Comparison of ENCODE assay signal across 26 cellular contexts in the genomic region with DNA sequence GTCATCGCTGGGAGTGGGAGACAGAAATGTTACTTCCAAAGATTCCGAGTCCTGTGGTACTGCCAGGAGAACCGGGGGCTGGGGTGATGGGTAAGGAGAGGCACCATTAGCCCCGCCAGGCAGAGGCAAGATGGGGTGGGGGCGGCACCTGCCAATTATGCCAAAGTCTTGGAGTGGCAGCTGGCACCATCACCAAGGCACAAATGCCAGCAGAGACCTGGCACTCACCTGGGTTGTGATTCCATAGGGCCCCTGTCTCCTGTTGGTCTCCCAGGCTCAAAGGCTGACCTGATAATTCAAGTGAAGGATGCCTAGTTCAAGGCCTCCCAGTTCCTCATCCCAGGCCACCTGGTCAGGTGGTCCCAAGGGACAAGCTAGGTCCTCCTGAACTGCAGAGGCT. TPM values are rescaled to one million over a fixed set of nuclear protein-coding genes. Genes with fewer than 3 reads are reported as not detected.
"Had no signal": no experiment of that assay in that cellular context is flagged by ENCODE, and none has a peak within 500 bp of the region (broad histone marks: within the 10 kb centered on the region; RNA-seq: fewer than 3 reads in every experiment).

No MANE protein-coding gene starts in this region.

- H3K4me3 ChIP-seq: cardiac muscle cell, PC-9, SJSA1 had no signal

- H3K27ac Mint-ChIP-seq: activated B cell treated with CpG ODN at 0.5 μM for 24 hours; activated CD4-positive, alpha-beta T cell treated with anti-CD3 and anti-CD28 coated beads, Interleukin-2, amount 10 ng/mL, durations not matched to agents 24 days and 14 days; activated CD8-positive, alpha-beta memory T cell treated with anti-CD3 and anti-CD28 coated beads, Interleukin-2, amount 10 ng/mL, durations not matched to agents 7 days and 5 days; activated naive CD4-positive, alpha-beta T cell treated with anti-CD3 and anti-CD28 coated beads, Interleukin-2, amount 50 U/mL, for 72 hours; activated naive CD8-positive, alpha-beta T cell treated with anti-CD3 and anti-CD28 coated beads, Interleukin-2, amount 50 U/mL, for 24 hours; activated T-cell treated with anti-CD3 and anti-CD28 coated beads, Interleukin-2, amount 50 U/mL, for 24 hours; activated T-helper 1 cell treated with anti-CD3 and anti-CD28 coated beads, Interleukin-12 subunit alpha, Interleukin-12 subunit beta, Interleukin-2, Interleukin-4 antibody, amounts not matched to agents 30 ng/mL and 10 ng/mL and 1 ng/mL, durations not matched to agents 14 hours and 24 hours and 36 hours had no signal

- H3K27me3 Mint-ChIP-seq: activated naive CD8-positive, alpha-beta T cell treated with anti-CD3 and anti-CD28 coated beads, Interleukin-2, amount 50 U/mL, for 24 hours had no signal

- H3K36me3 Mint-ChIP-seq: activated CD8-positive, alpha-beta memory T cell treated with anti-CD3 and anti-CD28 coated beads, Interleukin-2, amount 10 ng/mL, durations not matched to agents 7 days and 5 days; activated naive CD4-positive, alpha-beta T cell treated with anti-CD3 and anti-CD28 coated beads, Interleukin-2, amount 50 U/mL, for 72 hours had no signal

- H3K27me3 ChIP-seq: brain microvascular endothelial cell, cardiac muscle cell, SJSA1 had no signal

- H3K27ac ChIP-seq: brain microvascular endothelial cell, cardiac muscle cell, PC-9, SJSA1 had no signal

- H3K36me3 ChIP-seq: brain microvascular endothelial cell, cardiac muscle cell had no signal

- H3K9me3 Mint-ChIP-seq: activated B cell treated with CpG ODN at 0.5 μM for 24 hours; activated CD4-positive, alpha-beta T cell treated with anti-CD3 and anti-CD28 coated beads, Interleukin-2, amount 10 ng/mL, durations not matched to agents 24 days and 14 days; activated naive CD4-positive, alpha-beta T cell treated with anti-CD3 and anti-CD28 coated beads, Interleukin-2, amount 50 U/mL, for 72 hours; activated naive CD8-positive, alpha-beta T cell treated with anti-CD3 and anti-CD28 coated beads, Interleukin-2, amount 50 U/mL, for 24 hours; activated T-cell treated with anti-CD3 and anti-CD28 coated beads, Interleukin-2, amount 50 U/mL, for 24 hours; activated T-helper 1 cell treated with anti-CD3 and anti-CD28 coated beads, Interleukin-12 subunit alpha, Interleukin-12 subunit beta, Interleukin-2, Interleukin-4 antibody, amounts not matched to agents 30 ng/mL and 10 ng/mL and 1 ng/mL, durations not matched to agents 14 hours and 24 hours and 36 hours had no signal

- H3K4me3 Mint-ChIP-seq: activated B cell treated with CpG ODN at 0.5 μM for 24 hours; activated CD4-positive, alpha-beta T cell treated with anti-CD3 and anti-CD28 coated beads, Interleukin-2, amount 10 ng/mL, durations not matched to agents 24 days and 14 days; activated CD8-positive, alpha-beta memory T cell treated with anti-CD3 and anti-CD28 coated beads, Interleukin-2, amount 10 ng/mL, durations not matched to agents 7 days and 5 days; activated naive CD8-positive, alpha-beta T cell treated with anti-CD3 and anti-CD28 coated beads, Interleukin-2, amount 50 U/mL, for 24 hours; activated T-cell treated with anti-CD3 and anti-CD28 coated beads, Interleukin-2, amount 50 U/mL, for 24 hours; activated T-helper 1 cell treated with anti-CD3 and anti-CD28 coated beads, Interleukin-12 subunit alpha, Interleukin-12 subunit beta, Interleukin-2, Interleukin-4 antibody, amounts not matched to agents 30 ng/mL and 10 ng/mL and 1 ng/mL, durations not matched to agents 14 hours and 24 hours and 36 hours; T-helper 17 cell had no signal

- H3K9me3 ChIP-seq: SJSA1 had no signal

- DNase-seq: activated B cell treated with CpG ODN at 0.5 μM for 24 hours; activated CD4-positive, alpha-beta T cell treated with anti-CD3 and anti-CD28 coated beads for 1 hour; activated CD4-positive, alpha-beta T cell treated with anti-CD3 and anti-CD28 coated beads, Interleukin-2, amount 10 ng/mL, durations not matched to agents 24 days and 14 days; activated CD4-positive, alpha-beta T cell treated with anti-CD3 and anti-CD28 coated beads, Interleukin-2, amount 50 U/mL, for 48 hours; activated CD8-positive, alpha-beta memory T cell treated with anti-CD3 and anti-CD28 coated beads, Interleukin-2, amount 10 ng/mL, durations not matched to agents 7 days and 5 days; activated effector memory CD4-positive, alpha-beta T cell treated with Interleukin-2 at 50 U/mL for 16 hours; activated naive CD4-positive, alpha-beta T cell treated with Interleukin-2 at 50 U/mL for 16 hours; activated naive CD8-positive, alpha-beta T cell treated with anti-CD3 and anti-CD28 coated beads, Interleukin-2, amount 50 U/mL, for 24 hours; activated T-cell treated with anti-CD3 and anti-CD28 coated beads, Interleukin-2, amount 50 U/mL, for 24 hours; amniotic stem cell; brain microvascular endothelial cell; Karpas-422; MM.1S; NCI-H1105 treated with DMSO at 0.1 percent for 48 hours; NCI-H1436 treated with DMSO at 0.1 percent for 48 hours; NCI-H187; NCI-H2081 treated with DMSO at 0.1 percent for 48 hours; NCI-H446; PC-9; SHP77; T-helper 17 cell; T1000 had no signal

- ATAC-seq: activated CD8-positive, alpha-beta memory T cell treated with anti-CD3 and anti-CD28 coated beads, Interleukin-2, amount 10 ng/mL, durations not matched to agents 7 days and 5 days; activated naive CD4-positive, alpha-beta T cell treated with anti-CD3 and anti-CD28 coated beads, Interleukin-2, amount 50 U/mL, for 72 hours; activated naive CD8-positive, alpha-beta T cell treated with anti-CD3 and anti-CD28 coated beads, Interleukin-2, amount 50 U/mL, for 24 hours; T-helper 17 cell had no signal

- H3K4me1 Mint-ChIP-seq: activated B cell treated with CpG ODN at 0.5 μM for 24 hours; activated CD4-positive, alpha-beta T cell treated with anti-CD3 and anti-CD28 coated beads, Interleukin-2, amount 10 ng/mL, durations not matched to agents 24 days and 14 days had no signal

RNA-seq across cellular contexts. Expression of a gene that starts 7.6 kb away (rescaled TPM):
- total RNA-seq: activated B cell treated with CpG ODN at 0.5 μM for 24 hours; activated CD4-positive, alpha-beta T cell treated with anti-CD3 and anti-CD28 coated beads, Interleukin-2, amount 10 ng/mL, durations not matched to agents 24 days and 14 days; activated T-helper 1 cell treated with anti-CD3 and anti-CD28 coated beads, Interleukin-12 subunit alpha, Interleukin-12 subunit beta, Interleukin-2, Interleukin-4 antibody, amounts not matched to agents 30 ng/mL and 10 ng/mL and 1 ng/mL, durations not matched to agents 14 hours and 24 hours and 36 hours; PC-9; T-helper 17 cell had no signal
